14 cellular contexts compared by ENCODE assay signal in the genomic region with DNA sequence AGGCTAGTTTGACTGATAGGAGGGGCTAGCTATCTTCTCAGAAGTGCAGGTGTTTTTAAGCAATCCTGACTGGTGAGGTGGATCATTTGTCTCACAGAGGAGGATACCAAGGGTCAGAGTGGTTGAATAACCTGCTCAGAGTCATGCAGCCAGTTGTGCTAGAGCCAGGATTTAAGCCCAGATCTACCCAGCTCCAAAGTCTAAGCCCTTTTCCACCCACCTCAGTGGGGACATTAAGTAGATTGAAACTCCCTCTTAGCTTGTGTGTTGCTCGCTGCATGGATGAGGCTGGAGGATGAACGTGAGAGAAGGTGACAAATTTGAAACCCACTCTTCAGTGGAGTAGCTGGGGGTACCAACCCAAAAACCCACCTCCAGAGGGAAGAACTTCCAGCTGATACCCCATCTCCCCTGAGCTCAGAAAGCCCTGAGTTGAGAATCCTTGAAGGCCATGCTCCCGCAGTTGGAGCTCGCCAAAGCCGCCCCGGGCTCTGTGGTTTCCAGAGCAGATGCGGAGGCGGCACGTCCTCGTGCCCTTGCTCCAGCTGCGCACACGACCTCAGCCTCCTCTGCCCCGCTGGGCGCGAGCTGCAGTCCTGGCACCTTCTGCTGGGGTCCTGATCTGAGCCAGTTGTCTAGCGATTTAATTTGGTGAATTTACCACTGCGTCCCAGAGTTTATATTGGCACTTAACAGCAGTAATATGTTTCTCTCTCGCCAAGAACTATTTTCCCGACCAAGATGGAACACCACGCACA.
DNase-seq lines count a peak whose midpoint lies in the region; TF ChIP-seq lines count a peak whose summit lies in the region.
"Had no signal": no experiment of that assay in that cellular context is flagged by ENCODE, and none has a peak within 500 bp of the region (broad histone marks: within the 10 kb centered on the region; RNA-seq: fewer than 3 reads in every experiment).

No MANE protein-coding gene starts in this region.

- H3K27ac Mint-ChIP-seq in CD4-positive, alpha-beta memory T cell: peak overlapping the region in 4 of 7 donors; percentile 5 to 62 (median 40)
- H3K27ac Mint-ChIP-seq in glutamatergic neuron (ENCODE audit: unreplicated experiment): no peak overlapping the region
- H3K27ac Mint-ChIP-seq: T-helper 1 cell treated with Interleukin-12 subunit alpha and Interleukin-12 subunit beta and Interleukin-4 antibody, amounts not matched to agents 30 μg/mL and 1 μg/mL, for 36 hours had no signal

- H3K4me1 Mint-ChIP-seq in CD4-positive, alpha-beta memory T cell: peaks cover 0 to 6% (median 3%) of the 10 kb centered on the region in 4 donors
- H3K4me1 Mint-ChIP-seq in glutamatergic neuron (ENCODE audit: low read depth, unreplicated experiment): peaks cover 18% of the 10 kb centered on the region

- CTCF ChIA-PET in CD4-positive, alpha-beta memory T cell (lab: Charles Lee; ENCODE audit: partially characterized antibody): interaction anchor here (2.3 kb wide), 1 partner anchor 12 kb away, joined by 13 read pairs; no protein-coding TSS in a partner anchor

- H3K9me3 ChIP-seq in CD4-positive, alpha-beta memory T cell (ENCODE audit: control insufficient read depth in 1 of 2, low read length in 2 of 2): no peaks in the 10 kb centered on the region
- no peaks in the 10 kb centered on the region for H3K9me3 ChIP-seq in osteoblast (ENCODE audit: low read depth, low read length)
- H3K9me3 ChIP-seq: lower lobe of right lung had no signal

- H3K4me1 ChIP-seq in CD4-positive, alpha-beta memory T cell (ENCODE audit: insufficient read depth, low read length): no peaks in the 10 kb centered on the region
- peaks cover 3% of the 10 kb centered on the region for H3K4me1 ChIP-seq in osteoblast (ENCODE audit: insufficient read depth, low read length)
- H3K4me1 ChIP-seq: lower lobe of right lung had no signal

- peaks cover 4% of the 10 kb centered on the region for H3K36me3 ChIP-seq in CD4-positive, alpha-beta memory T cell (ENCODE audit: insufficient read depth, low read length)
- no peaks in the 10 kb centered on the region for H3K36me3 ChIP-seq in osteoblast (ENCODE audit: insufficient read depth, low read length)
- H3K36me3 ChIP-seq: lower lobe of right lung had no signal

- no peak overlapping the region for H3K4me3 ChIP-seq in CD4-positive, alpha-beta memory T cell (ENCODE audit: low read length in 2 of 2)
- no peak overlapping the region for H3K4me3 ChIP-seq in osteoblast (ENCODE audit: insufficient read depth, low read length)
- H3K4me3 ChIP-seq: lower lobe of right lung had no signal

- DNase-seq in CD4-positive, alpha-beta memory T cell: no peak
- DNase-seq in NCI-H1092 treated with DMSO at 0.1 percent for 48 hours (lab: John Stamatoyannopoulos, UW): peak; percentile 83
- DNase-seq in osteoblast (ENCODE audit: insufficient read length, low spot score, missing footprints): peak; percentile 74
- DNase-seq in NCI-H146 treated with DMSO at 0.1 percent for 48 hours (lab: John Stamatoyannopoulos, UW; ENCODE audit: unreplicated experiment): no peak
- DNase-seq in activated naive CD4-positive, alpha-beta T cell treated with anti-CD3 and anti-CD28 coated beads, Interleukin-2, amount 50 U/mL, for 16 hours: no peak
- no peak for DNase-seq in stimulated activated CD4-positive, alpha-beta T cell treated with anti-CD3 and anti-CD28 coated beads, Interleukin-4, amount 100 ng/mL, for 1 hour
- no peak for DNase-seq in glutamatergic neuron
- DNase-seq: activated CD8-positive, alpha-beta memory T cell treated with anti-CD3 and anti-CD28 coated beads, Interleukin-2, amount 50 U/mL, for 4 hours; activated naive CD4-positive, alpha-beta T cell; H9; lower lobe of right lung; Right ventricle myocardium superior had no signal

- H3K27ac ChIP-seq in CD4-positive, alpha-beta memory T cell (ENCODE audit: low read depth, low read length): no peak overlapping the region
- H3K27ac ChIP-seq in VCaP (peak overlapping the region; percentile 41), osteoblast (ENCODE audit: low read depth, low read length) (no peak overlapping the region)
- H3K27ac ChIP-seq: lower lobe of right lung had no signal

- H4K20me1 ChIP-seq in osteoblast (ENCODE audit: insufficient read depth, low read length): peaks cover 8% of the 10 kb centered on the region

- POLR2A ChIA-PET in CD4-positive, alpha-beta memory T cell (lab: Charles Lee; ENCODE audit: partially characterized antibody): no interaction called here

- no peaks in the 10 kb centered on the region for H3K79me2 ChIP-seq in osteoblast (ENCODE audit: insufficient read depth, low read length)

- intact Hi-C loops in CD4-positive, alpha-beta memory T cell (cut with micrococcal nuclease): no loop called here

- no peaks in the 10 kb centered on the region for H3K9me3 Mint-ChIP-seq in CD4-positive, alpha-beta memory T cell
- H3K9me3 Mint-ChIP-seq in glutamatergic neuron (ENCODE audit: unreplicated experiment): peaks cover 3% of the 10 kb centered on the region
- H3K9me3 Mint-ChIP-seq: H9; T-helper 1 cell treated with Interleukin-12 subunit alpha and Interleukin-12 subunit beta and Interleukin-4 antibody, amounts not matched to agents 30 μg/mL and 1 μg/mL, for 36 hours had no signal

- H3K4me2 ChIP-seq in osteoblast (ENCODE audit: insufficient read depth, low read length): peak overlapping the region; percentile 18

- H3K4me3 Mint-ChIP-seq in CD4-positive, alpha-beta memory T cell: no peak overlapping the region
- no peak overlapping the region for H3K4me3 Mint-ChIP-seq in glutamatergic neuron (ENCODE audit: unreplicated experiment)
- H3K4me3 Mint-ChIP-seq: H9; T-helper 1 cell treated with Interleukin-12 subunit alpha and Interleukin-12 subunit beta and Interleukin-4 antibody, amounts not matched to agents 30 μg/mL and 1 μg/mL, for 36 hours had no signal

- TF ChIP-seq CTCF in VCaP (conservative IDR thresholded peaks at IDR 0.05): no peak
- no peak for TF ChIP-seq CTCF in osteoblast (IDR thresholded peaks at IDR 0.05; ENCODE audit: extremely low read depth, low read depth, low read length)
- TF ChIP-seq CTCF in glutamatergic neuron (IDR thresholded peaks at IDR 0.05; ENCODE audit: partially characterized antibody, unreplicated experiment): no peak

- H3K27me3 ChIP-seq in CD4-positive, alpha-beta memory T cell (ENCODE audit: insufficient read depth, low read length): no peaks in the 10 kb centered on the region
- H3K27me3 ChIP-seq in osteoblast (ENCODE audit: insufficient read depth, low read length): peaks cover 27% of the 10 kb centered on the region

- H3K36me3 Mint-ChIP-seq in CD4-positive, alpha-beta memory T cell: peaks cover 0 to 12% of the 10 kb centered on the region in 2 donors
- H3K36me3 Mint-ChIP-seq in glutamatergic neuron (ENCODE audit: unreplicated experiment): no peaks in the 10 kb centered on the region

- H2AFZ ChIP-seq in osteoblast (ENCODE audit: low read length): no peak overlapping the region

- no peaks in the 10 kb centered on the region for H3K27me3 Mint-ChIP-seq in CD4-positive, alpha-beta memory T cell
- H3K27me3 Mint-ChIP-seq in glutamatergic neuron (ENCODE audit: unreplicated experiment): peaks cover 3% of the 10 kb centered on the region

Comparison
In these comparisons a context has a peak if more than half of its experiments do, and no peak if none do; other contexts are left out.
1. DNase-seq: peak in NCI-H1092 treated with DMSO at 0.1 percent for 48 hours (single experiment) and osteoblast (single experiment); none in CD4-positive, alpha-beta memory T cell (0 of 5), NCI-H146 treated with DMSO at 0.1 percent for 48 hours (single experiment), activated naive CD4-positive, alpha-beta T cell treated with anti-CD3 and anti-CD28 coated beads, Interleukin-2, amount 50 U/mL, for 16 hours (single experiment), stimulated activated CD4-positive, alpha-beta T cell treated with anti-CD3 and anti-CD28 coated beads, Interleukin-4, amount 100 ng/mL, for 1 hour (single experiment) and glutamatergic neuron (single experiment).